ENCODE assay signal across 23 cellular contexts in the genomic region with DNA sequence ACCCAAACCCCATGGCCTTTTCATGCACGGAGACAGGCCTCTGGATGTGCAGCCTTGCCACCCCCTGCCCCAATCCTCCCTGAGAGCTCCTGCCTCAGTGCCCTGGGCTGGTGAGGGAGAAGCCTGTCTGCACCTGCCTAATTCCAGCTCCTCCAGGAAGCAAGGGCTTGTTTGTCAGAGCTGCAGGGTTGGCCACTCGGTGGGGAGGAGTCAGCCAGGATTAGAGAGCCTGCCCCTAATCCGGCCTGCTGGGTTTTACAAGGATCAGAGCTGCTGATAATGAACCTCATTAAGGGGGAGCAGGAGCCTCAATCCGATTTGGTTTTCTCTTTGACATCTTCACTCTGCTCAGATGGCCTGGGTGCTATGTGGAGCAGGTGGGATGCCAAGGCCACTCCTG. TPM values are rescaled to one million over a fixed set of nuclear protein-coding genes. Genes with fewer than 3 reads are reported as not detected.
DNase-seq lines count a peak whose midpoint lies in the region; ATAC-seq, FAIRE-seq and TF ChIP-seq lines count a peak whose summit lies in the region.
"Had no signal": no experiment of that assay in that cellular context is flagged by ENCODE, and none has a peak within 500 bp of the region (broad histone marks: within the 10 kb centered on the region; RNA-seq: fewer than 3 reads in every experiment).

No MANE protein-coding gene starts in this region.

- H3K4me1 Mint-ChIP-seq in neural progenitor cell = peaks cover 13% of the 10 kb centered on the region
- H3K4me1 Mint-ChIP-seq: IgD-negative memory B cell, memory B cell had no signal

- H3K4me3 Mint-ChIP-seq in neural progenitor cell = no peak overlapping the region
- H3K4me3 Mint-ChIP-seq: activated CD4-positive, alpha-beta memory T cell treated with anti-CD3 and anti-CD28 coated beads for 36 hours; effector memory CD8-positive, alpha-beta T cell; IgD-negative memory B cell; memory B cell; T-helper 2 cell treated with Interferon-gamma antibody and Interleukin-4, amounts not matched to agents 5 μg/mL and 100 μg/mL, for 36 hours had no signal

- no peak overlapping the region for H3K4me2 ChIP-seq in K562 (ENCODE audit: insufficient read depth, low read length)
- H3K4me2 ChIP-seq in neural progenitor cell = peak overlapping the region; percentile 26
- no peak overlapping the region for H3K4me2 ChIP-seq in MM.1S (ENCODE audit: low read depth, low read length)

- BruUV-seq in K562 (replicated peaks; lab: Mats Ljungman, UMichigan) = no TSS peak

- no peaks in the 10 kb centered on the region for H3K9me3 Mint-ChIP-seq in neural progenitor cell
- H3K9me3 Mint-ChIP-seq: activated CD4-positive, alpha-beta memory T cell treated with anti-CD3 and anti-CD28 coated beads for 36 hours; effector memory CD8-positive, alpha-beta T cell; memory B cell; T-helper 2 cell treated with Interferon-gamma antibody and Interleukin-4, amounts not matched to agents 5 μg/mL and 100 μg/mL, for 36 hours had no signal

- ATAC-seq in K562 = peak; percentile 7; the same call in 1 of the 3 replicates
- no peak for ATAC-seq in HG02870 (IDR thresholded peaks at IDR 0.05; ENCODE audit: unreplicated experiment)
- no peak for ATAC-seq in psoas muscle
- ATAC-seq: effector memory CD8-positive, alpha-beta T cell; left cardiac atrium had no signal

- no peaks in the 10 kb centered on the region for H3K9me1 ChIP-seq in K562 (ENCODE audit: control insufficient read depth, insufficient read depth, low read length)

- H3K9me3 ChIP-seq in K562 (replicated peaks; ENCODE audit: control insufficient read depth, insufficient read depth, low read depth, low read length) = no peaks in the 10 kb centered on the region
- H3K9me3 ChIP-seq in neural progenitor cell (ENCODE audit: low read depth) = no peaks in the 10 kb centered on the region
- no peaks in the 10 kb centered on the region for H3K9me3 ChIP-seq in psoas muscle
- H3K9me3 ChIP-seq in MM.1S (replicated peaks; ENCODE audit: insufficient read depth, low read length) = no peaks in the 10 kb centered on the region
- H3K9me3 ChIP-seq: upper lobe of left lung had no signal

- TF ChIP-seq CTCF in K562 (IDR thresholded peaks at IDR 0.05 in 2 of 3, conservative IDR thresholded peaks at IDR 0.05 in 1 of 3; ENCODE audit: insufficient read depth in 2 of 3, low read depth in 1 of 3, low read length in 3 of 3) (no peak), neural progenitor cell (IDR thresholded peaks at IDR 0.05) (no peak), psoas muscle (IDR thresholded peaks at IDR 0.05) (no peak), MM.1S (IDR thresholded peaks at IDR 0.05; ENCODE audit: low read length) (no peak)

- H3K4me3 ChIP-seq in K562 (no peak overlapping the region), neural progenitor cell (no peak overlapping the region), psoas muscle (no peak overlapping the region), MM.1S (ENCODE audit: low read length) (no peak overlapping the region)
- H3K4me3 ChIP-seq: upper lobe of left lung had no signal

- no peaks in the 10 kb centered on the region for H3K9me2 ChIP-seq in MM.1S (replicated peaks; ENCODE audit: insufficient read depth, low read length)

- TF ChIP-seq EP300 in K562 (IDR thresholded peaks at IDR 0.05; ENCODE audit: low read length) = no peak

- peak; percentile 25 for DNase-seq in DMS53 (lab: John Stamatoyannopoulos, UW)
- DNase-seq in DMS53 treated with DMSO at 0.1 percent for 48 hours (lab: John Stamatoyannopoulos, UW; ENCODE audit: unreplicated experiment) = no peak
- DNase-seq in NCI-H524 (lab: John Stamatoyannopoulos, UW) = peak; percentile 96 to 98
- DNase-seq in K562 (ENCODE audit: extremely low read depth in 1 of 4, low spot score in 3 of 4) = no peak
- DNase-seq in neural progenitor cell (ENCODE audit: low spot score) = peak; percentile 84
- DNase-seq in psoas muscle = no peak
- DNase-seq in MM.1S = no peak
- DNase-seq: activated CD4-positive, alpha-beta memory T cell treated with anti-CD3 and anti-CD28 coated beads for 36 hours; activated CD4-positive, CD25-positive, alpha-beta regulatory T cell; activated gamma-delta T cell treated with Interleukin-2 at 50 U/mL for 16 hours; brain microvascular endothelial cell; effector memory CD8-positive, alpha-beta T cell; glutamatergic neuron; left cardiac atrium; NCI-H187; NCI-H2227 treated with DMSO at 0.1 percent for 48 hours; nucleus accumbens; upper lobe of left lung had no signal

- in situ Hi-C loops in K562 (cut with MboI) = no loop called here

- H3K27me3 ChIP-seq in K562 (ENCODE audit: control insufficient read depth in 2 of 2, insufficient read depth in 2 of 2, low read length in 2 of 2) (no peaks in the 10 kb centered on the region), neural progenitor cell (no peaks in the 10 kb centered on the region), psoas muscle (ENCODE audit: insufficient read depth in 3 of 3, low read length in 2 of 3) (no peaks in the 10 kb centered on the region), MM.1S (replicated peaks; ENCODE audit: insufficient read depth, low read length) (no peaks in the 10 kb centered on the region)
- H3K27me3 ChIP-seq: brain microvascular endothelial cell, upper lobe of left lung had no signal

- H3K36me3 ChIP-seq in K562 (ENCODE audit: control insufficient read depth, insufficient read depth, low read length) (no peaks in the 10 kb centered on the region), neural progenitor cell (no peaks in the 10 kb centered on the region), psoas muscle (ENCODE audit: insufficient read depth in 1 of 2, low read depth in 1 of 2) (peaks cover 0 to 49% of the 10 kb centered on the region in 2 donors), MM.1S (replicated peaks; ENCODE audit: insufficient read depth, low read length) (no peaks in the 10 kb centered on the region)

- H3K27me3 Mint-ChIP-seq in neural progenitor cell (ENCODE audit: insufficient read depth, low read depth) = peaks cover 18% of the 10 kb centered on the region
- H3K27me3 Mint-ChIP-seq: activated CD4-positive, alpha-beta memory T cell treated with anti-CD3 and anti-CD28 coated beads for 36 hours; effector memory CD8-positive, alpha-beta T cell; IgD-negative memory B cell; memory B cell had no signal

- CTCF ChIA-PET in K562 (lab: Yijun Ruan, JAX; ENCODE audit: low intra/inter-chr PET ratio) = no interaction called here

- no peak for TF ChIP-seq POLR2A in K562 (conservative IDR thresholded peaks at IDR 0.05)

- peaks cover 5% of the 10 kb centered on the region for H3F3A ChIP-seq in neural progenitor cell (ENCODE audit: low read depth)
- no peaks in the 10 kb centered on the region for H3F3A ChIP-seq in MM.1S (ENCODE audit: insufficient read depth, low read length)

- H3K9ac ChIP-seq in K562 (ENCODE audit: insufficient read depth in 1 of 2, low read depth in 2 of 2, low read length in 2 of 2) (peak overlapping the region in 1 of 2 experiments; percentile 54; a peak in 2 of 4 replicates), neural progenitor cell (no peak overlapping the region), MM.1S (ENCODE audit: low read length) (no peak overlapping the region)

- H3K27ac ChIP-seq in K562 (ENCODE audit: extremely low read depth, low read depth, low read length) (no peak overlapping the region), neural progenitor cell (no peak overlapping the region), psoas muscle (no peak overlapping the region), MM.1S (ENCODE audit: low read length) (no peak overlapping the region)
- H3K27ac ChIP-seq: brain microvascular endothelial cell, upper lobe of left lung had no signal

- intact Hi-C loops in K562 (cut with micrococcal nuclease) (no loop called here), psoas muscle (cut with DNase I) (no loop called here)

- TF ChIP-seq RAD21 in K562 (CRISPR knock-in tag; conservative IDR thresholded peaks at IDR 0.05 in 1 of 2, IDR thresholded peaks at IDR 0.05 in 1 of 2) = no peak

- H4K20me1 ChIP-seq in K562 (replicated peaks; ENCODE audit: control insufficient read depth, insufficient read depth, low read length) = no peaks in the 10 kb centered on the region; the same call in 1 of the 2 replicates
- H4K20me1 ChIP-seq in neural progenitor cell (ENCODE audit: low read depth) = peaks cover 29% of the 10 kb centered on the region
- no peaks in the 10 kb centered on the region for H4K20me1 ChIP-seq in MM.1S (ENCODE audit: insufficient read depth, low read length)

- H2AFZ ChIP-seq in K562 (ENCODE audit: low read depth, low read length) (no peak overlapping the region), neural progenitor cell (replicated peaks) (no peak overlapping the region), MM.1S (ENCODE audit: low read length) (no peak overlapping the region)

- 19% methylated on average over 4 of the region's 4 CpGs for WGBS in K562 (ENCODE audit: insufficient coverage, low coverage, missing lambda C conversion rate)
- WGBS in psoas muscle, 3 donors = 91 to 94% (median 91%) methylated on average over 4 of the region's 4 CpGs

- H3K79me2 ChIP-seq in K562 (ENCODE audit: control insufficient read depth, insufficient read depth, low read length) (no peaks in the 10 kb centered on the region), neural progenitor cell (ENCODE audit: low read depth) (no peaks in the 10 kb centered on the region), MM.1S (ENCODE audit: low read length) (no peaks in the 10 kb centered on the region)

- peaks cover 4% of the 10 kb centered on the region for H3K36me3 Mint-ChIP-seq in neural progenitor cell

- no peak overlapping the region for H3K27ac Mint-ChIP-seq in neural progenitor cell
- H3K27ac Mint-ChIP-seq: activated CD4-positive, alpha-beta memory T cell treated with anti-CD3 and anti-CD28 coated beads for 36 hours; IgD-negative memory B cell; memory B cell; T-helper 2 cell treated with Interferon-gamma antibody and Interleukin-4, amounts not matched to agents 5 μg/mL and 100 μg/mL, for 36 hours had no signal

- POLR2A ChIA-PET in K562 (lab: Yijun Ruan, JAX) = interaction anchor here (1.3 kb wide), 1 partner anchor 17 kb away, joined by 3 read pairs; no protein-coding TSS in a partner anchor

- H3K4me1 ChIP-seq in K562 (replicated peaks in 1 of 2; ENCODE audit: control insufficient read depth in 2 of 2, insufficient read depth in 2 of 2, low read length in 2 of 2) = peaks cover 0 to 34% of the 10 kb centered on the region in 2 experiments; a peak in 2 of 5 replicates
- peaks cover 19% of the 10 kb centered on the region for H3K4me1 ChIP-seq in neural progenitor cell
- H3K4me1 ChIP-seq in psoas muscle = no peaks in the 10 kb centered on the region
- no peaks in the 10 kb centered on the region for H3K4me1 ChIP-seq in MM.1S (ENCODE audit: low read length)
- H3K4me1 ChIP-seq: upper lobe of left lung had no signal

- no peak for FAIRE-seq in K562 (lab: Jason Lieb, UNC)
- FAIRE-seq: colon had no signal

RNA-seq across cellular contexts. Expression of a gene that starts 31.9 kb away (rescaled TPM):
- 0.12 TPM in 1 of 2 replicates, not detected in the other for total RNA-seq in K562 (2011; cell fraction: chromatin; rRNA removed; ENCODE audit: low replicate concordance)
- total RNA-seq in K562 (2011; cell fraction: nucleolus; rRNA removed) = not detected in 2 replicates
- 0.15 TPM in 1 of 2 replicates, not detected in the other for total RNA-seq in K562 (2011; cell fraction: nucleoplasm; rRNA removed)
- not detected in 2 replicates for total RNA-seq in K562 (2014; rRNA removed)
- total RNA-seq in K562 (2014; rRNA removed; fragmentation: Illumina TruSeq; extraction: Trizol) = 0.03 and 0.04 TPM in 2 replicates
- not detected in 2 replicates for total RNA-seq in K562 (2015; rRNA removed; fragmentation: Illumina TruSeq; extraction: Trizol)
- total RNA-seq in K562 (2021) = not detected in 2 replicates
- 0.01 and 0.03 TPM in 2 replicates for polyA plus RNA-seq in K562 (2011; rRNA removed)
- polyA plus RNA-seq in K562 (2011; cell fraction: cytosol; rRNA removed) = 0.01 TPM in 2 replicates
- 0.01 and 0.04 TPM in 2 replicates for polyA plus RNA-seq in K562 (2011; cell fraction: nucleus; rRNA removed)
- polyA plus RNA-seq in K562 (2012) = 1.1 and 1.6 TPM in 2 replicates
- polyA plus RNA-seq in K562 (2014; fragmentation: Illumina TruSeq; extraction: Trizol) = not detected in 2 replicates
- under 1 TPM; 0.10 to 0.11 TPM for polyA plus RNA-seq in K562 (2014; fragmentation: Nextera tagmentation; extraction: Ambion mirVana)
- polyA plus RNA-seq in K562 (2014; rRNA removed) = not detected in 2 replicates
- not detected in 2 replicates for polyA minus RNA-seq in K562 (2011; rRNA and poly(A)+ RNA removed)
- not detected in 2 replicates for polyA minus RNA-seq in K562 (2011; cell fraction: cytosol; rRNA and poly(A)+ RNA removed)
- 0.11 TPM in 1 of 2 replicates, not detected in the other for polyA minus RNA-seq in K562 (2011; cell fraction: nucleus; rRNA and poly(A)+ RNA removed)
- total RNA-seq in neural progenitor cell (ENCODE audit: low replicate concordance) = 0.06 TPM in 1 of 2 replicates, not detected in the other
- not detected for total RNA-seq in psoas muscle
- under 1 TPM in 2 of 3 donors, not detected in 1; 0.01 to 0.04 TPM for polyA plus RNA-seq in psoas muscle
- total RNA-seq: activated CD4-positive, alpha-beta memory T cell treated with anti-CD3 and anti-CD28 coated beads for 36 hours; left cardiac atrium had no signal

RNA-seq across cellular contexts. Expression of a gene that starts 43.5 kb away (rescaled TPM):
- 19.7 and 43.6 TPM in 2 replicates for total RNA-seq in K562 (2011; cell fraction: chromatin; rRNA removed; ENCODE audit: low replicate concordance)
- 60.0 and 64.2 TPM in 2 replicates for total RNA-seq in K562 (2011; cell fraction: nucleolus; rRNA removed)
- total RNA-seq in K562 (2011; cell fraction: nucleoplasm; rRNA removed) = 56.8 and 59.6 TPM in 2 replicates
- 21.4 and 33.2 TPM in 2 replicates for total RNA-seq in K562 (2014; rRNA removed)
- total RNA-seq in K562 (2014; rRNA removed; fragmentation: Illumina TruSeq; extraction: Trizol) = 10.2 and 11.4 TPM in 2 replicates
- total RNA-seq in K562 (2015; rRNA removed; fragmentation: Illumina TruSeq; extraction: Trizol) = 11.0 and 11.7 TPM in 2 replicates
- total RNA-seq in K562 (2021) = 47.8 and 53.1 TPM in 2 replicates
- polyA plus RNA-seq in K562 (2011; rRNA removed) = 15.0 and 36.5 TPM in 2 replicates
- polyA plus RNA-seq in K562 (2011; cell fraction: cytosol; rRNA removed) = 25.2 and 25.3 TPM in 2 replicates
- 33.0 and 35.8 TPM in 2 replicates for polyA plus RNA-seq in K562 (2011; cell fraction: nucleus; rRNA removed)
- 38.9 and 76.2 TPM in 2 replicates for polyA plus RNA-seq in K562 (2012)
- 23.9 and 28.3 TPM in 2 replicates for polyA plus RNA-seq in K562 (2014; fragmentation: Illumina TruSeq; extraction: Trizol)
- polyA plus RNA-seq in K562 (2014; fragmentation: Nextera tagmentation; extraction: Ambion mirVana) = 1 to 10 TPM; 4.0 to 4.6 TPM
- polyA plus RNA-seq in K562 (2014; rRNA removed) = 21.5 and 24.8 TPM in 2 replicates
- polyA minus RNA-seq in K562 (2011; rRNA and poly(A)+ RNA removed) = 8.6 and 10.8 TPM in 2 replicates
- 10.2 and 18.2 TPM in 2 replicates for polyA minus RNA-seq in K562 (2011; cell fraction: cytosol; rRNA and poly(A)+ RNA removed)
- 7.5 and 7.6 TPM in 2 replicates for polyA minus RNA-seq in K562 (2011; cell fraction: nucleus; rRNA and poly(A)+ RNA removed)
- 13.6 and 58.3 TPM in 2 replicates for total RNA-seq in neural progenitor cell (ENCODE audit: low replicate concordance)
- 100 to 1,000 TPM in 1 of 4 donors, 10 to 100 TPM in 3; 30.2 to 159 (median 70.6) TPM for total RNA-seq in psoas muscle
- 10 to 100 TPM; 21.5 to 53.8 (median 32.3) TPM for polyA plus RNA-seq in psoas muscle

Comparison
In these comparisons a context has a peak if more than half of its experiments do, and no peak if none do; other contexts are left out.
1. DNase-seq: peak in DMS53 (single experiment), NCI-H524 (2 of 2) and neural progenitor cell (single experiment); none in DMS53 treated with DMSO at 0.1 percent for 48 hours (single experiment), K562 (0 of 4), psoas muscle (0 of 2) and MM.1S (single experiment).